20 cellular contexts compared by ENCODE assay signal in the genomic region with DNA sequence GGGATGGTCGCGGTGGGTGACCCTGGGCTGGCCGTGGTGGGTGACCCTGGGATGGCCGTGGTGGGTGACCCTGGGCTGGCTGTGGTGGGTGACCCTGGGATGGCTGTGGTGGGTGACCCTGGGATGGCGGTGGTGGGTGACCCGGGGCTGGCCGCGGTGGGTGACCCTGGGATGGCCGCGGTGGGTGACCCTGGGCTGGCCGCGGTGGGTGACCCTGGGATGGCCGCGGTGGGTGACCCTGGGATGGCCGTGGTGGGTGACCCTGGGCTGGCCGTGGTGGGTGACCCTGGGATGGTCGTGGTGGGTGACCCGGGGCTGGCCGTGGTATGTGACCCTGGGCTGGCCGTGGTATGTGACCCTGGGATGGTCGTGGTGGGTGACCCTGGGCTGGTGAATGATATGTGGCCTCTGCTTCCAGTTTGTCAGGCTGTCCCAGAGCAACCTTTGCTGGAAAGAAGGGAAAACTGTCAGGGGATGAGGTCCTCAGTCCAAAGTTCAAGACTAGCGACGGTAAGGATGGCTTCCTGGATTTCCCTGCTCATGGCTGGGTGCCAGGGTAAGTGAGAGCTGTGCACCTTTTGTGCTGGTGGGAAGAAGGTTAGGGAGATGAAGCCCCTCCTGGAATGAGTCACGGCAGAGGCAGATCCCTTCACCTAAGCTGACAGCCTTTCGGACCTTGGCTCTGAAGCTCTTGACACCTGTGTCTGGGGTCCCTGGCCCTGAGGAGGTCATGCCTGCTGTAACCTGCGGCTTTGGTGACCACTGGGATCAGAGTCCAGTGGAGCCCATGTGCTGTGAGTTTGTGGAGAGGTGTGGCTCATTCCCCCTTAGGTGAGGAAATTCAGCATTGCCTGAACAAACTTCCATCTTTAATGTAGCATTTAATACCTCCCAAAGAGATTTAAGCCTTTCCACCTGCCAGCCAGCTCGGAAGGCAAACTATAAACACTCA. TPM values are rescaled to one million over a fixed set of nuclear protein-coding genes. Genes with fewer than 3 reads are reported as not detected.
DNase-seq lines count a peak whose midpoint lies in the region; ATAC-seq and TF ChIP-seq lines count a peak whose summit lies in the region.
"Had no signal": no experiment of that assay in that cellular context is flagged by ENCODE, and none has a peak within 500 bp of the region (broad histone marks: within the 10 kb centered on the region; RNA-seq: fewer than 3 reads in every experiment).

No MANE protein-coding gene starts in this region.

- H3K9me3 ChIP-seq in left ventricle myocardium inferior (replicated peaks) (no peaks in the 10 kb centered on the region), lower lobe of right lung (no peaks in the 10 kb centered on the region), upper lobe of right lung (no peaks in the 10 kb centered on the region)
- H3K9me3 ChIP-seq: A549, HAP-1, Peyer's patch had no signal

- no peaks in the 10 kb centered on the region for H3K36me3 ChIP-seq in left ventricle myocardium inferior
- H3K36me3 ChIP-seq in lower lobe of right lung, result no peaks in the 10 kb centered on the region
- H3K36me3 ChIP-seq in upper lobe of right lung, result no peaks in the 10 kb centered on the region
- H3K36me3 ChIP-seq: HAP-1, Peyer's patch had no signal

- H3K27ac Mint-ChIP-seq in glutamatergic neuron (ENCODE audit: unreplicated experiment), result peak overlapping the region; percentile 52
- H3K27ac Mint-ChIP-seq: B cell, GM23338 had no signal

- peaks cover 31% of the 10 kb centered on the region for H3K4me1 ChIP-seq in left ventricle myocardium inferior
- H3K4me1 ChIP-seq in lower lobe of right lung, result no peaks in the 10 kb centered on the region
- H3K4me1 ChIP-seq in upper lobe of right lung, result no peaks in the 10 kb centered on the region
- H3K4me1 ChIP-seq: A549, HAP-1, Peyer's patch had no signal

- DNase-seq in left cardiac atrium (peak; percentile 2), left ventricle myocardium inferior (no peak), glutamatergic neuron (peak; percentile 6), lower lobe of right lung (peak; percentile 17), upper lobe of right lung (peak; percentile 37), activated gamma-delta T cell (lab: John Stamatoyannopoulos, UW) (no peak), NCI-H2227 (lab: John Stamatoyannopoulos, UW; ENCODE audit: unreplicated experiment) (no peak)
- DNase-seq: EL, IMR-90, NCI-H1092 treated with DMSO at 0.1 percent for 48 hours, NCI-H146, NCI-H2029 treated with DMSO at 0.1 percent for 48 hours, NCI-H526 had no signal

- H3K27ac ChIP-seq in left ventricle myocardium inferior (replicated peaks) (no peak overlapping the region), lower lobe of right lung (no peak overlapping the region), upper lobe of right lung (no peak overlapping the region)
- H3K27ac ChIP-seq: A549, KMS-11, Peyer's patch had no signal

- ATAC-seq in left cardiac atrium (no peak), lower lobe of right lung (no peak), upper lobe of right lung (no peak), GM19452 (IDR thresholded peaks at IDR 0.05; ENCODE audit: unreplicated experiment) (no peak)
- ATAC-seq: A549, GM23338 had no signal

- no peaks in the 10 kb centered on the region for H3K4me1 Mint-ChIP-seq in glutamatergic neuron (ENCODE audit: low read depth, unreplicated experiment)
- H3K4me1 Mint-ChIP-seq: GM23338 had no signal

- no peak for TF ChIP-seq CTCF in left ventricle myocardium inferior (IDR thresholded peaks at IDR 0.05; ENCODE audit: borderline replicate concordance)
- TF ChIP-seq CTCF in glutamatergic neuron (IDR thresholded peaks at IDR 0.05; ENCODE audit: partially characterized antibody, unreplicated experiment), result no peak
- TF ChIP-seq CTCF in lower lobe of right lung (IDR thresholded peaks at IDR 0.05), result no peak
- TF ChIP-seq CTCF in upper lobe of right lung (IDR thresholded peaks at IDR 0.05), result no peak

- H3K27me3 Mint-ChIP-seq in glutamatergic neuron (ENCODE audit: unreplicated experiment), result peaks cover 19% of the 10 kb centered on the region
- H3K27me3 Mint-ChIP-seq: B cell had no signal

- H3K9me3 Mint-ChIP-seq in glutamatergic neuron (ENCODE audit: unreplicated experiment), result peaks cover 24% of the 10 kb centered on the region

- peaks cover 22% of the 10 kb centered on the region for H3K36me3 Mint-ChIP-seq in glutamatergic neuron (ENCODE audit: unreplicated experiment)

- no peak overlapping the region for H3K4me3 ChIP-seq in left ventricle myocardium inferior
- H3K4me3 ChIP-seq in lower lobe of right lung, result no peak overlapping the region
- no peak overlapping the region for H3K4me3 ChIP-seq in upper lobe of right lung
- H3K4me3 ChIP-seq: A549, GM23338, HAP-1, Peyer's patch had no signal

- H3K27me3 ChIP-seq in left ventricle myocardium inferior (ENCODE audit: low read depth) (no peaks in the 10 kb centered on the region), lower lobe of right lung (ENCODE audit: low read depth) (no peaks in the 10 kb centered on the region), upper lobe of right lung (no peaks in the 10 kb centered on the region)
- H3K27me3 ChIP-seq: Peyer's patch had no signal

- intact Hi-C loops in left cardiac atrium (cut with DNase I), result no loop called here
- intact Hi-C loops in left ventricle myocardium inferior (cut with micrococcal nuclease), result no loop called here
- intact Hi-C loops in lower lobe of right lung (cut with DNase I), result no loop called here
- intact Hi-C loops in upper lobe of right lung (cut with DNase I), result no loop called here

- no peak overlapping the region for H3K4me3 Mint-ChIP-seq in glutamatergic neuron (ENCODE audit: unreplicated experiment)
- H3K4me3 Mint-ChIP-seq: B cell, GM23338 had no signal

RNA-seq across cellular contexts. Expression of a gene that starts 19.1 kb away (rescaled TPM):
- 10 to 100 TPM; 54.9 to 76.4 TPM for total RNA-seq in left cardiac atrium
- 62.9 TPM for total RNA-seq in left ventricle myocardium inferior
- 82.4 TPM for total RNA-seq in glutamatergic neuron (ENCODE audit: unreplicated experiment)
- 65.8 TPM for total RNA-seq in lower lobe of right lung
- total RNA-seq in upper lobe of right lung, result 58.8 TPM

Comparison
In these comparisons a context has a peak if more than half of its experiments do, and no peak if none do; other contexts are left out.
1. DNase-seq: peak in left cardiac atrium (single experiment), glutamatergic neuron (single experiment), lower lobe of right lung (single experiment) and upper lobe of right lung (single experiment); none in left ventricle myocardium inferior (single experiment), activated gamma-delta T cell (single experiment) and NCI-H2227 (single experiment).